ENCODE assay signal across 1 cellular context in genomic region chr5:76791461-76791860, GRCh38.
TF ChIP-seq lines count a peak whose summit lies in the region.

No MANE protein-coding gene starts in this region.

TF ChIP-seq in HCT116, 20 proteins besides CTCF, POLR2A, EP300 and RAD21 (continued from another document):
- no peak for TF ChIP-seq REST (IDR thresholded peaks at IDR 0.05; ENCODE audit: low read depth)
- no peak for TF ChIP-seq ZFX (IDR thresholded peaks at IDR 0.05)
- TF ChIP-seq FOSL1 (IDR thresholded peaks at IDR 0.05; ENCODE audit: low read depth) = no peak
